ENCODE assay signal across 9 cellular contexts in genomic region chr1:167517535-167518330, GRCh38.
DNase-seq lines count a peak whose midpoint lies in the region; ATAC-seq and TF ChIP-seq lines count a peak whose summit lies in the region.
"Had no signal": no experiment of that assay in that cellular context is flagged by ENCODE, and none has a peak within 500 bp of the region (broad histone marks: within the 10 kb centered on the region; RNA-seq: fewer than 3 reads in every experiment).

No MANE protein-coding gene starts in this region.

- no peaks in the 10 kb centered on the region for H3K9me3 ChIP-seq in muscle layer of duodenum (ENCODE audit: control insufficient read depth in 1 of 2, low read length in 2 of 2)

- TF ChIP-seq CTCF in nephron progenitor cell (IDR thresholded peaks at IDR 0.05), result no peak

- DNase-seq in RKO (ENCODE audit: low spot score) (peak; percentile 90), HK-2 (ENCODE audit: unreplicated experiment) (no peak), nephron progenitor cell (no peak), hypothalamus (lab: John Stamatoyannopoulos, UW) (no peak)
- peak; percentile 92 for DNase-seq in activated T-cell treated with anti-CD3 and anti-CD28 coated beads, Interleukin-2, amount 50 U/mL, for 24 hours
- DNase-seq in stimulated activated naive CD8-positive, alpha-beta T cell treated with anti-CD3 and anti-CD28 coated beads, Interleukin-15, Interleukin-2, amounts not matched to agents 100 U/mL and 50 U/mL, for 24 hours, result peak; percentile 95
- DNase-seq: IMR-90 had no signal

- no peak overlapping the region for H3K4me3 ChIP-seq in muscle layer of duodenum (ENCODE audit: low read depth in 1 of 2, low read length in 2 of 2)

- H3K27me3 ChIP-seq in muscle layer of duodenum (ENCODE audit: low read depth, low read length), result no peaks in the 10 kb centered on the region

- H3K27ac ChIP-seq in muscle layer of duodenum (ENCODE audit: low read length), result peak overlapping the region; percentile 32

- peak overlapping the region; percentile 98 for H3K4me3 Mint-ChIP-seq in activated T-cell treated with anti-CD3 and anti-CD28 coated beads, Interleukin-2, amount 50 U/mL, for 24 hours
- H3K4me3 Mint-ChIP-seq in nephron progenitor cell, result no peak overlapping the region

- H3K9me3 Mint-ChIP-seq in activated T-cell treated with anti-CD3 and anti-CD28 coated beads, Interleukin-2, amount 50 U/mL, for 24 hours, result no peaks in the 10 kb centered on the region
- H3K9me3 Mint-ChIP-seq in nephron progenitor cell, result peaks cover 12% of the 10 kb centered on the region

- H3K27me3 Mint-ChIP-seq in activated T-cell treated with anti-CD3 and anti-CD28 coated beads, Interleukin-2, amount 50 U/mL, for 24 hours, result no peaks in the 10 kb centered on the region
- H3K27me3 Mint-ChIP-seq in nephron progenitor cell (ENCODE audit: low read depth, poor library complexity), result peaks cover 9% of the 10 kb centered on the region

- ATAC-seq in stimulated activated naive CD8-positive, alpha-beta T cell treated with anti-CD3 and anti-CD28 coated beads, Interleukin-15, Interleukin-2, amounts not matched to agents 100 U/mL and 50 U/mL, for 24 hours, result peak; percentile 96
- ATAC-seq in GM21529 (IDR thresholded peaks at IDR 0.05; ENCODE audit: unreplicated experiment), result no peak

- H3K4me1 Mint-ChIP-seq in activated T-cell treated with anti-CD3 and anti-CD28 coated beads, Interleukin-2, amount 50 U/mL, for 24 hours (ENCODE audit: low read depth), result peaks cover 48% of the 10 kb centered on the region
- H3K4me1 Mint-ChIP-seq in nephron progenitor cell, result peaks cover 16% of the 10 kb centered on the region

- H3K36me3 Mint-ChIP-seq in activated T-cell treated with anti-CD3 and anti-CD28 coated beads, Interleukin-2, amount 50 U/mL, for 24 hours (ENCODE audit: low read depth), result peaks cover 53% of the 10 kb centered on the region
- H3K36me3 Mint-ChIP-seq in nephron progenitor cell (ENCODE audit: low read depth), result no peaks in the 10 kb centered on the region

- H3K27ac Mint-ChIP-seq in activated T-cell treated with anti-CD3 and anti-CD28 coated beads, Interleukin-2, amount 50 U/mL, for 24 hours, result peak overlapping the region; percentile 100
- H3K27ac Mint-ChIP-seq in nephron progenitor cell, result no peak overlapping the region

- H3K36me3 ChIP-seq in muscle layer of duodenum (ENCODE audit: control insufficient read depth in 1 of 2, insufficient read depth in 2 of 2, low read length in 2 of 2), result no peaks in the 10 kb centered on the region

- no peaks in the 10 kb centered on the region for H3K4me1 ChIP-seq in muscle layer of duodenum (ENCODE audit: control insufficient read depth in 1 of 2, insufficient read depth in 2 of 2, low read length in 2 of 2)

Comparison
In these comparisons a context has a peak if more than half of its experiments do, and no peak if none do; other contexts are left out.
1. DNase-seq: peak in RKO (single experiment), activated T-cell treated with anti-CD3 and anti-CD28 coated beads, Interleukin-2, amount 50 U/mL, for 24 hours (single experiment) and stimulated activated naive CD8-positive, alpha-beta T cell treated with anti-CD3 and anti-CD28 coated beads, Interleukin-15, Interleukin-2, amounts not matched to agents 100 U/mL and 50 U/mL, for 24 hours (single experiment); none in HK-2 (single experiment), nephron progenitor cell (single experiment) and hypothalamus (0 of 51).